ENCODE assay signal across 19 cellular contexts in the genomic region with DNA sequence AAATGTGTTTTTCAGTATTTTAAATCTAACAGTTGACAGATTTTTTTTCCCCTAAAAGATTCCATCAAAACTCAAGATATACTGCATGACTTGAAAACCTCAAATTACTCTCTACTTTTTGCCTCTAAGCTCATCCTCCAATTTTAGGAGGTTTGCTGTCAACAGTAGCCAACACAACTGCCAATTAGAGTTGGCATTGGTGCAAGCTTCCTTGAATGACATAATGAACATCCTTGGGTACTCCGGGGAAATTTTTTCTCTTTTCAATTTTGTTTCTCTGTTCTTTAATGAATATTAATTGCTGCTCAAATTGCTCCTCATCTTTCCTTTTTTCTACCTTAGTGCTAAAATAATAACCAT. TPM values are rescaled to one million over a fixed set of nuclear protein-coding genes. Genes with fewer than 3 reads are reported as not detected.
DNase-seq lines count a peak whose midpoint lies in the region; ATAC-seq and TF ChIP-seq lines count a peak whose summit lies in the region.
"Had no signal": no experiment of that assay in that cellular context is flagged by ENCODE, and none has a peak within 500 bp of the region (broad histone marks: within the 10 kb centered on the region; RNA-seq: fewer than 3 reads in every experiment).

No MANE protein-coding gene starts in this region.

- peaks cover 61% of the 10 kb centered on the region for H3K4me1 ChIP-seq in GM23248 (ENCODE audit: insufficient read depth)
- peaks cover 9 to 17% of the 10 kb centered on the region in 2 donors for H3K4me1 ChIP-seq in esophagus (ENCODE audit: control insufficient read depth in 2 of 2, insufficient read depth in 2 of 2, low read length in 1 of 2)
- H3K4me1 ChIP-seq in neuronal stem cell (ENCODE audit: control insufficient read depth in 2 of 2, insufficient read depth in 1 of 2, low read depth in 1 of 2, low read length in 2 of 2), result peaks cover 14 to 32% of the 10 kb centered on the region in 2 donors

- H3K4me1 Mint-ChIP-seq in activated T-cell treated with anti-CD3 and anti-CD28 coated beads, Interleukin-2, amount 50 U/mL, for 4 hours (ENCODE audit: low read depth), result no peaks in the 10 kb centered on the region

- no peak overlapping the region for H2BK5ac ChIP-seq in neuronal stem cell (ENCODE audit: low read length)

- H3K36me3 Mint-ChIP-seq in activated T-cell treated with anti-CD3 and anti-CD28 coated beads, Interleukin-2, amount 50 U/mL, for 4 hours (ENCODE audit: insufficient read depth), result no peaks in the 10 kb centered on the region

- no peak overlapping the region for H2AK5ac ChIP-seq in neuronal stem cell (ENCODE audit: low read depth, low read length)

- peaks cover 3% of the 10 kb centered on the region for H3K27me3 Mint-ChIP-seq in activated T-cell treated with anti-CD3 and anti-CD28 coated beads, Interleukin-2, amount 50 U/mL, for 4 hours (ENCODE audit: low read depth)

- 0 to 3% methylated on average over 1 of the region's 1 CpG for WGBS in GM23248 (ENCODE audit: low coverage in 1 of 2, low lambda C conversion rate in 2 of 2, missing lambda C conversion rate in 2 of 2), 2 experiments
- WGBS in esophagus, 2 donors, result 29 to 49% methylated on average over 1 of the region's 1 CpG
- no CpG with 5 or more reads among the region's 1 CpG for WGBS in neuronal stem cell (ENCODE audit: extremely low coverage in 2 of 2, insufficient read length in 2 of 2, insufficient replicate concordance in 1 of 2), 2 donors

- no peaks in the 10 kb centered on the region for H3K9me3 Mint-ChIP-seq in activated T-cell treated with anti-CD3 and anti-CD28 coated beads, Interleukin-2, amount 50 U/mL, for 4 hours

- H3K4me3 ChIP-seq in GM23248 (peak overlapping the region; percentile 40), esophagus (ENCODE audit: low read depth in 1 of 2, low read length in 2 of 2) (no peak overlapping the region), neuronal stem cell (ENCODE audit: low read length in 2 of 2) (no peak overlapping the region)
- H3K4me3 ChIP-seq: HAP-1, lung, suprapubic skin had no signal

- CTCF ChIA-PET in GM10248 (lab: Yijun Ruan, JAX), result interaction anchor here (1.4 to 1.9 kb wide), 3 partner anchors 11 to 12 kb away, joined by 4 to 7 read pairs (median 7); no protein-coding TSS in a partner anchor

- H3K79me2 ChIP-seq in GM23248 (ENCODE audit: insufficient read depth), result peaks cover 11% of the 10 kb centered on the region; the same call in 1 of the 2 replicates

- H4K20me1 ChIP-seq in GM23248 (ENCODE audit: insufficient read depth), result no peaks in the 10 kb centered on the region

- H3K27me3 ChIP-seq in GM23248 (replicated peaks; ENCODE audit: insufficient read depth) (no peaks in the 10 kb centered on the region), esophagus (ENCODE audit: control insufficient read depth in 1 of 2, insufficient read depth in 2 of 2, low read length in 2 of 2) (no peaks in the 10 kb centered on the region), neuronal stem cell (ENCODE audit: control insufficient read depth in 3 of 3, insufficient read depth in 3 of 3, low read depth in 1 of 3, low read length in 3 of 3) (no peaks in the 10 kb centered on the region)
- H3K27me3 ChIP-seq: suprapubic skin had no signal

- ATAC-seq in GM21367 (IDR thresholded peaks at IDR 0.05; ENCODE audit: unreplicated experiment), result no peak
- no peak for ATAC-seq in activated T-cell treated with anti-CD3 and anti-CD28 coated beads, Interleukin-2, amount 50 U/mL, for 4 hours

- H3K9me2 ChIP-seq in GM23248 (ENCODE audit: insufficient read depth), result no peaks in the 10 kb centered on the region

- no peak overlapping the region for H3K4me3 Mint-ChIP-seq in activated T-cell treated with anti-CD3 and anti-CD28 coated beads, Interleukin-2, amount 50 U/mL, for 4 hours

- DNase-seq in GM23248 (no peak), NCI-H446 treated with DMSO at 0.1 percent for 48 hours (lab: John Stamatoyannopoulos, UW) (peak; percentile 35), neuronal stem cell (ENCODE audit: low spot score) (no peak), GM10248 (ENCODE audit: extremely low spot score) (no peak)
- no peak for DNase-seq in activated T-cell treated with anti-CD3 and anti-CD28 coated beads, Interleukin-2, amount 50 U/mL, for 4 hours
- DNase-seq in effector CD4-positive, alpha-beta T cell, result no peak
- DNase-seq: activated effector memory CD4-positive, alpha-beta T cell treated with Interleukin-2 at 50 U/mL for 16 hours; amniotic stem cell; Calu3; cerebellar nuclear complex; NCI-H2171 treated with DMSO at 0.1 percent for 48 hours; SHP77 treated with DMSO at 0.1 percent for 48 hours; stimulated activated CD4-positive, alpha-beta T cell treated with anti-CD3 and anti-CD28 coated beads, Interleukin-4, amount 100 ng/mL, for 1 hour; T-helper 2 cell had no signal

- no peak overlapping the region for H4K91ac ChIP-seq in neuronal stem cell (ENCODE audit: low read depth, low read length, poor library complexity)

- no peak overlapping the region for H3K23ac ChIP-seq in neuronal stem cell (ENCODE audit: low read depth, low read length, poor library complexity)

- no peak overlapping the region for H2BK15ac ChIP-seq in neuronal stem cell (ENCODE audit: low read length)

- in situ Hi-C loops in GM23248 (cut with MboI), result no loop called here

- H3K36me3 ChIP-seq in GM23248 (ENCODE audit: low read depth) (no peaks in the 10 kb centered on the region), esophagus (ENCODE audit: control insufficient read depth in 2 of 2, insufficient read depth in 2 of 2, low read length in 1 of 2) (no peaks in the 10 kb centered on the region), neuronal stem cell (replicated peaks in 1 of 2; ENCODE audit: control insufficient read depth in 2 of 2, insufficient read depth in 2 of 2, low read length in 2 of 2) (no peaks in the 10 kb centered on the region)
- H3K36me3 ChIP-seq: HAP-1, suprapubic skin had no signal

- H2AFZ ChIP-seq in GM23248, result no peak overlapping the region
- peak overlapping the region; percentile 80 for H2AFZ ChIP-seq in neuronal stem cell (ENCODE audit: low read length)

- peaks cover 43% of the 10 kb centered on the region for H3F3A ChIP-seq in GM23248 (ENCODE audit: insufficient read depth)

- H2BK12ac ChIP-seq in neuronal stem cell (ENCODE audit: low read length), result no peak overlapping the region

- no peak overlapping the region for H3K14ac ChIP-seq in neuronal stem cell (ENCODE audit: low read length)

- H2BK120ac ChIP-seq in neuronal stem cell (ENCODE audit: low read depth, low read length), result no peak overlapping the region

- H3K4ac ChIP-seq in neuronal stem cell (ENCODE audit: low read length), result no peak overlapping the region

- no peak overlapping the region for H3K18ac ChIP-seq in neuronal stem cell (ENCODE audit: low read length)

- H4K8ac ChIP-seq in neuronal stem cell (ENCODE audit: low read depth, low read length), result no peak overlapping the region

- H3K4me2 ChIP-seq in GM23248 (ENCODE audit: unreplicated experiment), result peak overlapping the region; percentile 63
- no peak overlapping the region for H3K4me2 ChIP-seq in neuronal stem cell (ENCODE audit: insufficient read depth, low read length, poor library complexity, severe bottlenecking)

- H3K9ac ChIP-seq in GM23248 (peak overlapping the region; percentile 34; the same call in 1 of the 2 replicates), neuronal stem cell (ENCODE audit: low read depth, low read length, poor library complexity) (no peak overlapping the region)

- no peaks in the 10 kb centered on the region for H3K9me3 ChIP-seq in GM23248 (ENCODE audit: low read depth)
- no peaks in the 10 kb centered on the region for H3K9me3 ChIP-seq in esophagus (ENCODE audit: control insufficient read depth in 2 of 2, insufficient read depth in 1 of 2, low read depth in 1 of 2, low read length in 1 of 2)
- H3K9me3 ChIP-seq in neuronal stem cell (replicated peaks in 1 of 2; ENCODE audit: control insufficient read depth in 2 of 2, insufficient read depth in 1 of 2, low read depth in 1 of 2, low read length in 2 of 2), result no peaks in the 10 kb centered on the region
- H3K9me3 ChIP-seq: HAP-1, suprapubic skin had no signal

- H3K79me1 ChIP-seq in neuronal stem cell (ENCODE audit: low read depth, low read length), result no peaks in the 10 kb centered on the region

- POLR2A ChIA-PET in GM10248 (lab: Yijun Ruan, JAX), result no interaction called here

- H3K27ac ChIP-seq in GM23248 (peak overlapping the region; percentile 62), esophagus (ENCODE audit: low read depth in 2 of 2, low read length in 1 of 2) (peak overlapping the region; percentile 65 to 87), neuronal stem cell (replicated peaks; ENCODE audit: low read length) (no peak overlapping the region)
- H3K27ac ChIP-seq: suprapubic skin had no signal

- no peak for TF ChIP-seq CTCF in GM10248 (IDR thresholded peaks at IDR 0.05; ENCODE audit: control extremely low read depth, extremely low read depth, low read depth, missing control alignments)

RNA-seq across cellular contexts. Expression of a gene that starts 34.4 kb away (rescaled TPM):
- 7.3 and 9.5 TPM in 2 replicates for total RNA-seq in GM23248 (2014; rRNA removed; shearing (Covaris generic))
- polyA plus RNA-seq in GM23248 (2016; fragmentation: Nextera tagmentation; extraction: Ambion mirVana) (2.4 TPM in 2 replicates), esophagus (10 to 100 TPM; 12.5 to 15.4 TPM)
- polyA plus RNA-seq in neuronal stem cell (2013, experiment 1 of 2), result 3.6 TPM
- 3.7 TPM for polyA plus RNA-seq in neuronal stem cell (2013, experiment 2 of 2)
- 1 to 10 TPM in 1 of 3 donors, under 1 TPM in 2; 0.50 to 1.2 (median 0.54) TPM for total RNA-seq in activated T-cell treated with anti-CD3 and anti-CD28 coated beads, Interleukin-2, amount 50 U/mL, for 4 hours
